Comparison of ENCODE assay signal across 34 cellular contexts in genomic region chr5:12125895-12126294, GRCh38.
"Had no signal": no experiment of that assay in that cellular context is flagged by ENCODE, and none has a peak within 500 bp of the region (broad histone marks: within the 10 kb centered on the region; RNA-seq: fewer than 3 reads in every experiment).

No MANE protein-coding gene starts in this region.

- H3K27ac Mint-ChIP-seq: activated B cell treated with CpG ODN at 0.5 μM for 24 hours; activated CD8-positive, alpha-beta T cell treated with anti-CD3 and anti-CD28 coated beads for 36 hours; activated naive CD4-positive, alpha-beta T cell treated with anti-CD3 and anti-CD28 coated beads, Interleukin-2, amount 50 U/mL, for 24 hours; activated naive CD8-positive, alpha-beta T cell treated with anti-CD3 and anti-CD28 coated beads for 36 hours; activated naive CD8-positive, alpha-beta T cell treated with anti-CD3 and anti-CD28 coated beads, Interleukin-2, amount 50 U/mL, for 24 hours; activated T-helper 17 cell treated with anti-CD3 and anti-CD28 coated beads, Interleukin-2, amount 50 U/mL, for 72 hours; dendritic cell treated with granulocyte-macrophage colony-stimulating factor and Interleukin-4, amounts not matched to agents 40 ng/mL and 50 ng/mL, for 4 days; effector memory CD8-positive, alpha-beta T cell; T-helper 2 cell treated with Interferon-gamma antibody and Interleukin-4, amounts not matched to agents 5 μg/mL and 100 μg/mL, for 36 hours had no signal

- H3K4me1 Mint-ChIP-seq: activated B cell treated with CpG ODN at 0.5 μM for 24 hours; activated naive CD4-positive, alpha-beta T cell treated with anti-CD3 and anti-CD28 coated beads, Interleukin-2, amount 50 U/mL, for 24 hours; activated naive CD8-positive, alpha-beta T cell treated with anti-CD3 and anti-CD28 coated beads for 36 hours; activated naive CD8-positive, alpha-beta T cell treated with anti-CD3 and anti-CD28 coated beads, Interleukin-2, amount 50 U/mL, for 24 hours; activated T-helper 17 cell treated with anti-CD3 and anti-CD28 coated beads, Interleukin-2, amount 50 U/mL, for 72 hours had no signal

- H3K4me3 ChIP-seq: adrenal gland, body of pancreas, coronary artery, esophagus muscularis mucosa, gastrocnemius medialis, heart left ventricle had no signal

- H3K27me3 Mint-ChIP-seq: activated B cell treated with CpG ODN at 0.5 μM for 24 hours; activated CD8-positive, alpha-beta T cell treated with anti-CD3 and anti-CD28 coated beads for 36 hours; activated naive CD4-positive, alpha-beta T cell treated with anti-CD3 and anti-CD28 coated beads, Interleukin-2, amount 50 U/mL, for 24 hours; activated naive CD8-positive, alpha-beta T cell treated with anti-CD3 and anti-CD28 coated beads for 36 hours; activated naive CD8-positive, alpha-beta T cell treated with anti-CD3 and anti-CD28 coated beads, Interleukin-2, amount 50 U/mL, for 24 hours; activated T-helper 17 cell treated with anti-CD3 and anti-CD28 coated beads, Interleukin-2, amount 50 U/mL, for 72 hours; dendritic cell treated with granulocyte-macrophage colony-stimulating factor and Interleukin-4, amounts not matched to agents 40 ng/mL and 50 ng/mL, for 4 days; effector memory CD8-positive, alpha-beta T cell had no signal

- ATAC-seq: activated CD4-positive, CD25-positive, alpha-beta regulatory T cell treated with anti-CD3 and anti-CD28 coated beads, Interleukin-2, amount 50 U/mL, for 24 hours; activated CD8-positive, alpha-beta T cell treated with anti-CD3 and anti-CD28 coated beads for 36 hours; activated naive CD8-positive, alpha-beta T cell treated with anti-CD3 and anti-CD28 coated beads, Interleukin-2, amount 50 U/mL, for 24 hours; activated T-cell treated with anti-CD3 and anti-CD28 coated beads, Interleukin-2, amount 50 U/mL, for 4 hours; activated T-helper 17 cell treated with anti-CD3 and anti-CD28 coated beads, Interleukin-2, amount 50 U/mL, for 72 hours; body of pancreas; effector memory CD8-positive, alpha-beta T cell; foreskin keratinocyte; gastrocnemius medialis; heart left ventricle had no signal

- H3K4me3 Mint-ChIP-seq: activated B cell treated with CpG ODN at 0.5 μM for 24 hours; activated CD8-positive, alpha-beta T cell treated with anti-CD3 and anti-CD28 coated beads for 36 hours; activated naive CD4-positive, alpha-beta T cell treated with anti-CD3 and anti-CD28 coated beads, Interleukin-2, amount 50 U/mL, for 24 hours; activated naive CD8-positive, alpha-beta T cell treated with anti-CD3 and anti-CD28 coated beads for 36 hours; activated naive CD8-positive, alpha-beta T cell treated with anti-CD3 and anti-CD28 coated beads, Interleukin-2, amount 50 U/mL, for 24 hours; activated T-cell treated with anti-CD3 and anti-CD28 coated beads, Interleukin-2, amount 50 U/mL, for 4 hours; activated T-helper 17 cell treated with anti-CD3 and anti-CD28 coated beads, Interleukin-2, amount 50 U/mL, for 72 hours; dendritic cell treated with granulocyte-macrophage colony-stimulating factor and Interleukin-4, amounts not matched to agents 40 ng/mL and 50 ng/mL, for 4 days; effector memory CD8-positive, alpha-beta T cell; T-helper 2 cell treated with Interferon-gamma antibody and Interleukin-4, amounts not matched to agents 5 μg/mL and 100 μg/mL, for 36 hours had no signal

- H3K27me3 ChIP-seq: adrenal gland, body of pancreas, esophagus muscularis mucosa, foreskin keratinocyte, gastrocnemius medialis, heart left ventricle had no signal

- H3K9me3 ChIP-seq: adrenal gland, body of pancreas, gastrocnemius medialis had no signal

- H3K9me3 Mint-ChIP-seq: activated naive CD4-positive, alpha-beta T cell treated with anti-CD3 and anti-CD28 coated beads, Interleukin-2, amount 50 U/mL, for 24 hours; activated T-cell treated with anti-CD3 and anti-CD28 coated beads, Interleukin-2, amount 50 U/mL, for 4 hours had no signal

- H3K36me3 ChIP-seq: adrenal gland, esophagus muscularis mucosa, gastrocnemius medialis, heart left ventricle, WERI-Rb-1 had no signal

- H3K36me3 Mint-ChIP-seq: activated naive CD4-positive, alpha-beta T cell treated with anti-CD3 and anti-CD28 coated beads, Interleukin-2, amount 50 U/mL, for 24 hours; activated naive CD8-positive, alpha-beta T cell treated with anti-CD3 and anti-CD28 coated beads for 36 hours had no signal

- H3K4me1 ChIP-seq: adrenal gland, body of pancreas, esophagus muscularis mucosa, foreskin keratinocyte, gastrocnemius medialis, heart left ventricle had no signal

- DNase-seq: activated B cell treated with CpG ODN at 0.5 μM for 24 hours; activated CD4-positive, alpha-beta T cell treated with anti-CD3 and anti-CD28 coated beads for 48 hours; activated CD4-positive, alpha-beta T cell treated with anti-CD3 and anti-CD28 coated beads, Interleukin-2, amount 50 U/mL, for 1 hour; activated CD4-positive, alpha-beta T cell treated with anti-CD3 and anti-CD28 coated beads, Interleukin-2, amount 50 U/mL, for 48 hours; activated CD8-positive, alpha-beta memory T cell treated with anti-CD3 and anti-CD28 coated beads for 24 hours; activated CD8-positive, alpha-beta T cell treated with anti-CD3 and anti-CD28 coated beads for 36 hours; activated effector memory CD4-positive, alpha-beta T cell treated with Interleukin-2 at 50 U/mL for 16 hours; activated gamma-delta T cell treated with Interleukin-2 at 50 U/mL for 16 hours; activated naive CD4-positive, alpha-beta T cell treated with Interleukin-2 at 50 U/mL for 16 hours; activated naive CD8-positive, alpha-beta T cell treated with anti-CD3 and anti-CD28 coated beads for 36 hours; activated naive CD8-positive, alpha-beta T cell treated with anti-CD3 and anti-CD28 coated beads, Interleukin-2, amount 50 U/mL, for 24 hours; activated T-cell treated with anti-CD3 and anti-CD28 coated beads, Interleukin-2, amount 50 U/mL, for 4 hours; adrenal gland; amygdala; body of pancreas; central memory CD4-positive, alpha-beta T cell; cerebellar nuclear complex; effector CD4-positive, alpha-beta T cell; effector memory CD8-positive, alpha-beta T cell; erythroblast; foreskin keratinocyte; gastrocnemius medialis; glutamatergic neuron; heart left ventricle; hypothalamus; T1000; WERI-Rb-1 had no signal

- H3K27ac ChIP-seq: adrenal gland, body of pancreas, coronary artery, esophagus muscularis mucosa, foreskin keratinocyte, gastrocnemius medialis, heart left ventricle, WERI-Rb-1 had no signal
